ENCODE assay signal across 27 cellular contexts in the genomic region with DNA sequence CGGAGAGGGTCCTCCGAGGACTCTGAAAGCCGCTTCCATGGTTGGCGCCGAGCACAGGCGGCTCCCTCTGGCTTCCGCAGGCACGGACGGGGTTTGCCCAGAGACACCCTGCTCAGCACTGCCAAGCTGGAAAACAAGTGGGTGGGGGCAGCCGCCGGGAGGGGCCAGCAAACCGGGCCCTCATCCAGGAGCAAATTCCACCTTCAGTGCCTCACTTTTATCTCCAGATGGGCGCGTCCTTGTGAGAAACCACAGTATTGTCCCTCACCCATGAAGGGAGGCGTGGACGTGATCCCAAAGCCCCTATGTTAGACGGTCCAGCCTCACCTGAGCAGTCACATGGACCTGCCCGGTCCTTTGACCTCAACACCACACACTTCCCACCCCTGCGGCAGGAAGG. TPM values are rescaled to one million over a fixed set of nuclear protein-coding genes. Genes with fewer than 3 reads are reported as not detected.
DNase-seq lines count a peak whose midpoint lies in the region; ATAC-seq, FAIRE-seq and TF ChIP-seq lines count a peak whose summit lies in the region.
"Had no signal": no experiment of that assay in that cellular context is flagged by ENCODE, and none has a peak within 500 bp of the region (broad histone marks: within the 10 kb centered on the region; RNA-seq: fewer than 3 reads in every experiment).

No MANE protein-coding gene starts in this region.

- ATAC-seq in natural killer cell treated with Interleukin-12 subunit alpha and Interleukin-12 subunit beta and Interleukin-15 and Interleukin-18, amount 100 ng/mL, for 72 hours: no peak
- ATAC-seq: HepG2 had no signal

- no peaks in the 10 kb centered on the region for H3K27me3 ChIP-seq in small intestine (ENCODE audit: control insufficient read depth in 2 of 2, insufficient read depth in 2 of 2, low read length in 2 of 2)
- H3K27me3 ChIP-seq in CD8-positive, alpha-beta memory T cell (ENCODE audit: insufficient read depth, low read length, poor library complexity, severe bottlenecking): no peaks in the 10 kb centered on the region

- no peak overlapping the region for H3K27ac Mint-ChIP-seq in natural killer cell treated with Interleukin-12 subunit alpha and Interleukin-12 subunit beta and Interleukin-15 and Interleukin-18, amount 100 ng/mL, for 72 hours
- no peak overlapping the region for H3K27ac Mint-ChIP-seq in CD8-positive, alpha-beta memory T cell
- H3K27ac Mint-ChIP-seq: B cell had no signal

- H3K9me3 Mint-ChIP-seq in natural killer cell treated with Interleukin-12 subunit alpha and Interleukin-12 subunit beta and Interleukin-15 and Interleukin-18, amount 100 ng/mL, for 72 hours: no peaks in the 10 kb centered on the region
- no peaks in the 10 kb centered on the region for H3K9me3 Mint-ChIP-seq in CD8-positive, alpha-beta memory T cell

- no peaks in the 10 kb centered on the region for H3K36me3 Mint-ChIP-seq in natural killer cell treated with Interleukin-12 subunit alpha and Interleukin-12 subunit beta and Interleukin-15 and Interleukin-18, amount 100 ng/mL, for 72 hours
- peaks cover 0 to 2% (median 0%) of the 10 kb centered on the region in 3 donors for H3K36me3 Mint-ChIP-seq in CD8-positive, alpha-beta memory T cell
- H3K36me3 Mint-ChIP-seq: CD14-positive monocyte had no signal

- POLR2A ChIA-PET in HEK293 (lab: Yijun Ruan, JAX): no interaction called here
- POLR2A ChIA-PET in CD8-positive, alpha-beta memory T cell (lab: Charles Lee): no interaction called here

- H3K4me1 Mint-ChIP-seq in natural killer cell treated with Interleukin-12 subunit alpha and Interleukin-12 subunit beta and Interleukin-15 and Interleukin-18, amount 100 ng/mL, for 72 hours (ENCODE audit: low read depth in 2 of 2): no peaks in the 10 kb centered on the region
- H3K4me1 Mint-ChIP-seq in CD8-positive, alpha-beta memory T cell: no peaks in the 10 kb centered on the region
- H3K4me1 Mint-ChIP-seq: B cell, CD14-positive monocyte had no signal

- H3K9me3 ChIP-seq in HEK293 (ENCODE audit: control insufficient read depth, insufficient read depth, low read depth, low read length) (no peaks in the 10 kb centered on the region), small intestine (ENCODE audit: control insufficient read depth, low read depth) (no peaks in the 10 kb centered on the region)
- no peaks in the 10 kb centered on the region for H3K9me3 ChIP-seq in CD8-positive, alpha-beta memory T cell (ENCODE audit: low read length)
- H3K9me3 ChIP-seq: HAP-1, SJSA1 had no signal

- FAIRE-seq in small intestine (lab: Jason Lieb, UNC): no peak
- FAIRE-seq: G401.6, HepG2 had no signal

- TF ChIP-seq CTCF in HEK293 (tag by site-specific recombination; IDR thresholded peaks at IDR 0.05): no peak

- in situ Hi-C loops in ACHN (cut with HindIII; ENCODE audit: low pct_ligation_motif_present, low pct_unique_long_range_greater_than_20kb, low sequenced_read_pairs): no loop called here

- no peak overlapping the region for H3K4me3 ChIP-seq in HEK293 (ENCODE audit: low read depth, low read length)
- H3K4me3 ChIP-seq in small intestine (ENCODE audit: low read depth in 1 of 2, low read length in 2 of 2): no peak overlapping the region
- no peak overlapping the region for H3K4me3 ChIP-seq in CD8-positive, alpha-beta memory T cell (ENCODE audit: low read length)
- H3K4me3 ChIP-seq: GM23248, HAP-1, PC-9, SJSA1 had no signal

- no peaks in the 10 kb centered on the region for H3K36me3 ChIP-seq in HEK293 (ENCODE audit: control insufficient read depth in 2 of 2, insufficient read depth in 1 of 2, low read length in 2 of 2)
- no peaks in the 10 kb centered on the region for H3K36me3 ChIP-seq in small intestine (ENCODE audit: control insufficient read depth in 2 of 2, insufficient read depth in 2 of 2, low read length in 2 of 2)
- no peaks in the 10 kb centered on the region for H3K36me3 ChIP-seq in CD8-positive, alpha-beta memory T cell (ENCODE audit: insufficient read depth, low read length)
- H3K36me3 ChIP-seq: HAP-1, SJSA1 had no signal

- no peak overlapping the region for H3K4me3 Mint-ChIP-seq in natural killer cell treated with Interleukin-12 subunit alpha and Interleukin-12 subunit beta and Interleukin-15 and Interleukin-18, amount 100 ng/mL, for 72 hours
- no peak overlapping the region for H3K4me3 Mint-ChIP-seq in CD8-positive, alpha-beta memory T cell
- H3K4me3 Mint-ChIP-seq: B cell, CD14-positive monocyte had no signal

- H3K27ac ChIP-seq in HEK293 (ENCODE audit: extremely low read depth, low read depth, low read length) (no peak overlapping the region), small intestine (ENCODE audit: low read depth in 1 of 2, low read length in 1 of 2) (no peak overlapping the region)
- H3K27ac ChIP-seq in CD8-positive, alpha-beta memory T cell (ENCODE audit: low read depth, low read length): no peak overlapping the region
- H3K27ac ChIP-seq: GM23248, PC-9, SJSA1 had no signal

- H3K4me1 ChIP-seq in HEK293 (ENCODE audit: control insufficient read depth, insufficient read depth, low read length) (no peaks in the 10 kb centered on the region), small intestine (ENCODE audit: control insufficient read depth in 2 of 2, insufficient read depth in 1 of 2, low read depth in 1 of 2, low read length in 1 of 2) (no peaks in the 10 kb centered on the region)
- H3K4me1 ChIP-seq in CD8-positive, alpha-beta memory T cell (ENCODE audit: insufficient read depth, low read length): no peaks in the 10 kb centered on the region
- H3K4me1 ChIP-seq: HAP-1, SJSA1 had no signal

- DNase-seq in SW480 (ENCODE audit: low spot score) (peak; percentile 98), mesenteric fat pad (ENCODE audit: low spot score) (peak; percentile 86), small intestine (peak; percentile 78), ACHN (no peak)
- no peak for DNase-seq in stimulated activated CD4-positive, alpha-beta T cell treated with anti-CD3 and anti-CD28 coated beads, Interleukin-15, amount 100 ng/mL, for 24 hours
- DNase-seq in natural killer cell treated with Interleukin-12 subunit alpha and Interleukin-12 subunit beta and Interleukin-15 and Interleukin-18, amount 100 ng/mL, for 72 hours (ENCODE audit: low spot score): no peak
- no peak for DNase-seq in CD8-positive, alpha-beta memory T cell
- DNase-seq: DMS53, GM23248, Karpas-422, NCI-H1092 treated with DMSO at 0.1 percent for 48 hours, NCI-H1436, NCI-H187 treated with DMSO at 0.1 percent for 48 hours, NCI-H2171 treated with DMSO at 0.1 percent for 48 hours, NCI-H446, NCI-H524 treated with DMSO at 0.1 percent for 48 hours, NCI-H774, Right ventricle myocardium superior, RPMI8226 had no signal

- CTCF ChIA-PET in HEK293 (lab: Yijun Ruan, JAX): no interaction called here
- CTCF ChIA-PET in CD8-positive, alpha-beta memory T cell (lab: Charles Lee): no interaction called here

- WGBS in small intestine, 3 donors: 27 to 78% (median 49%) methylated on average over 19 of the region's 19 CpGs

- peaks cover 0 to 8% of the 10 kb centered on the region in 2 donors for H3K27me3 Mint-ChIP-seq in natural killer cell treated with Interleukin-12 subunit alpha and Interleukin-12 subunit beta and Interleukin-15 and Interleukin-18, amount 100 ng/mL, for 72 hours
- peaks cover 0 to 13% of the 10 kb centered on the region in 2 donors for H3K27me3 Mint-ChIP-seq in CD8-positive, alpha-beta memory T cell
- H3K27me3 Mint-ChIP-seq: B cell had no signal

TF ChIP-seq in HEK293, 187 proteins besides CTCF, POLR2A, EP300 and RAD21:
- no peak for TF ChIP-seq ZBTB1 (tag by site-specific recombination; IDR thresholded peaks at IDR 0.05)
- TF ChIP-seq KLF1 (tag by site-specific recombination; IDR thresholded peaks at IDR 0.05): peak; percentile 57
- no peak for TF ChIP-seq ZBTB8A (tag by site-specific recombination; IDR thresholded peaks at IDR 0.05)
- no peak for TF ChIP-seq ZNF175 (tag by site-specific recombination; IDR thresholded peaks at IDR 0.05)

RNA-seq across cellular contexts. Expression of a gene that starts 29.0 kb away (rescaled TPM):
- total RNA-seq in mesenteric fat pad: 30.8 TPM
- polyA plus RNA-seq in small intestine: 10 to 100 TPM; 37.6 to 43.8 (median 42.3) TPM
- total RNA-seq in natural killer cell treated with Interleukin-12 subunit alpha and Interleukin-12 subunit beta and Interleukin-15 and Interleukin-18, amount 100 ng/mL, for 72 hours: 10 to 100 TPM; 49.9 to 55.8 TPM
- 10 to 100 TPM; 58.8 to 66.8 TPM for total RNA-seq in CD8-positive, alpha-beta memory T cell
- polyA plus RNA-seq in CD8-positive, alpha-beta memory T cell: 118 TPM

Comparison
In these comparisons a context has a peak if more than half of its experiments do, and no peak if none do; other contexts are left out.
1. DNase-seq: peak in SW480 (single experiment), mesenteric fat pad (single experiment) and small intestine (single experiment); none in stimulated activated CD4-positive, alpha-beta T cell treated with anti-CD3 and anti-CD28 coated beads, Interleukin-15, amount 100 ng/mL, for 24 hours (single experiment), natural killer cell treated with Interleukin-12 subunit alpha and Interleukin-12 subunit beta and Interleukin-15 and Interleukin-18, amount 100 ng/mL, for 72 hours (single experiment), ACHN (single experiment) and CD8-positive, alpha-beta memory T cell (0 of 5).